ENCODE assay signal across 8 cellular contexts in genomic region chr4:124275-125081, GRCh38. TPM values are rescaled to one million over a fixed set of nuclear protein-coding genes. Genes with fewer than 3 reads are reported as not detected.
DNase-seq lines count a peak whose midpoint lies in the region; ATAC-seq and TF ChIP-seq lines count a peak whose summit lies in the region.

TSS of gene ZNF718 (plus strand) at chr4:124501. CDS start at chr4:124671, 170 bp downstream.

- WGBS in adrenal gland, 4 donors = 0 to 4% (median 1%) methylated on average over 19 to 44 of the region's 44 CpGs
- 0 to 1% (median 0%) methylated on average over 19 to 44 of the region's 44 CpGs for WGBS in heart left ventricle, 4 donors
- 0 to 16% methylated on average over 18 to 42 of the region's 44 CpGs for WGBS in upper lobe of left lung, 2 donors

- H3K27me3 ChIP-seq in adrenal gland (no peaks in the 10 kb centered on the region), heart left ventricle (no peaks in the 10 kb centered on the region), upper lobe of left lung (no peaks in the 10 kb centered on the region)

- peak; percentile 55 to 92 for TF ChIP-seq POLR2A in adrenal gland (IDR thresholded peaks at IDR 0.05)
- TF ChIP-seq POLR2A in heart left ventricle (IDR thresholded peaks at IDR 0.05) = peak in 1 of 2 donors; percentile 70
- peak in 3 of 4 donors; percentile 21 to 87 (median 76) for TF ChIP-seq POLR2A in upper lobe of left lung (IDR thresholded peaks at IDR 0.05)

- CTCF ChIA-PET in HEK293T (lab: Yijun Ruan, JAX) = interaction anchor here (0.6 kb wide), 1 partner anchor 17 kb away, joined by 11 read pairs; no protein-coding TSS in a partner anchor

- ATAC-seq in heart left ventricle = peak; percentile 100
- peak; percentile 100 for ATAC-seq in upper lobe of left lung (ENCODE audit: low FRiP score in 2 of 2)

- TF ChIP-seq EP300 in upper lobe of left lung (IDR thresholded peaks at IDR 0.05) = no peak

- intact Hi-C loops in adrenal gland (cut with DNase I) = no loop called here
- intact Hi-C loops in heart left ventricle (cut with DNase I) = loop anchor here in 1 of 10 donors (5.0 kb wide), 1 partner anchor 88 kb away; no protein-coding TSS in a partner anchor
- intact Hi-C loops in posterior cingulate gyrus (cut with DNase I) = no loop called here

- H3K27ac ChIP-seq in adrenal gland (peak within 1 kb of the TSS; percentile 80 to 95 (median 82)), heart left ventricle (peak within 1 kb of the TSS; percentile 77 to 96 (median 90)), upper lobe of left lung (peak within 1 kb of the TSS; percentile 82 to 95 (median 92))

- H3K9me3 ChIP-seq in adrenal gland (replicated peaks in 1 of 3) (no peaks in the 10 kb centered on the region), heart left ventricle (peaks cover 0 to 34% (median 0%) of the 10 kb centered on the region in 12 donors), upper lobe of left lung (peaks cover 0 to 27% (median 12%) of the 10 kb centered on the region in 4 donors)

- TF ChIP-seq CTCF in adrenal gland (IDR thresholded peaks at IDR 0.05) (no peak), heart left ventricle (IDR thresholded peaks at IDR 0.05) (no peak), upper lobe of left lung (IDR thresholded peaks at IDR 0.05) (no peak)

- H3K4me1 ChIP-seq in adrenal gland (replicated peaks in 1 of 2) (peaks cover 8% of the 10 kb centered on the region in 2 donors), heart left ventricle (peaks cover 0 to 15% (median 12%) of the 10 kb centered on the region in 12 donors), upper lobe of left lung (peaks cover 10 to 17% (median 10%) of the 10 kb centered on the region in 4 donors)

- peak; percentile 89 for DNase-seq in GM04503 (ENCODE audit: low read depth)
- DNase-seq in HEK293T (ENCODE audit: extremely low spot score) = no peak
- peak; percentile 99 for DNase-seq in NAMALWA (ENCODE audit: low spot score)
- peak; percentile 90 for DNase-seq in T follicular helper cell (ENCODE audit: low read depth)
- peak; percentile 95 to 99 (median 96) for DNase-seq in adrenal gland
- DNase-seq in heart left ventricle = peak; percentile 94 to 96 (median 95)
- peak; percentile 91 to 99 (median 94) for DNase-seq in posterior cingulate gyrus
- peak; percentile 91 to 96 for DNase-seq in upper lobe of left lung

- POLR2A ChIA-PET in HEK293T (lab: Yijun Ruan, JAX) = interaction anchor here (0.6 to 1.7 kb wide), 10 partner anchors 8 to 807 kb away, joined by 3 to 11 read pairs (median 4); partner anchors contain the start of genes GAK and TMEM175

- H3K4me3 ChIP-seq in adrenal gland = peak within 1 kb of the TSS; percentile 59 to 88 (median 85)
- H3K4me3 ChIP-seq in heart left ventricle = peak within 1 kb of the TSS; percentile 45 to 97 (median 82)
- H3K4me3 ChIP-seq in upper lobe of left lung = peak within 1 kb of the TSS; percentile 61 to 78 (median 72)

- H3K36me3 ChIP-seq in adrenal gland (replicated peaks in 1 of 2) (peaks cover 0 to 4% of the 10 kb centered on the region in 2 donors), heart left ventricle (peaks cover 0 to 26% (median 0%) of the 10 kb centered on the region in 9 donors), upper lobe of left lung (peaks cover 0 to 23% (median 6%) of the 10 kb centered on the region in 4 donors)

TF ChIP-seq in HEK293T, 16 proteins besides CTCF, POLR2A, EP300 and RAD21:
- TF ChIP-seq FOXK2 (IDR thresholded peaks at IDR 0.05) (no peak), PKNOX1 (IDR thresholded peaks at IDR 0.05) (peak; percentile 28; the same call in 1 of the 2 replicates)

RNA-seq across cellular contexts. Expression of gene ZNF718, which starts in this region (rescaled TPM):
- 10 to 100 TPM in 2 of 8 donors, 1 to 10 TPM in 6; 2.2 to 13.9 (median 5.6) TPM for total RNA-seq in adrenal gland
- polyA plus RNA-seq in adrenal gland = 1 to 10 TPM in 2 of 3 donors, under 1 TPM in 1; 0.51 to 7.4 (median 1.4) TPM
- 1 to 10 TPM; 2.4 to 6.5 (median 3.3) TPM for total RNA-seq in heart left ventricle
- 1 to 10 TPM; 1.1 to 1.9 TPM for polyA plus RNA-seq in heart left ventricle
- 10 to 100 TPM in 2 of 6 donors, 1 to 10 TPM in 4; 4.7 to 15.7 (median 5.8) TPM for total RNA-seq in upper lobe of left lung
